Comparison of ENCODE assay signal across 1 cellular context in genomic region chr16:23148513-23149266, GRCh38.
A peak's percentile ranks its signal among the peaks of the same experiment; 100 is the strongest.
TF ChIP-seq lines count a peak whose summit lies in the region.

No MANE protein-coding gene starts in this region.

TF ChIP-seq in HepG2, 621 proteins besides CTCF, POLR2A, EP300 and RAD21 (continued from another document and continues in another):
- TF ChIP-seq, protein P1, sequence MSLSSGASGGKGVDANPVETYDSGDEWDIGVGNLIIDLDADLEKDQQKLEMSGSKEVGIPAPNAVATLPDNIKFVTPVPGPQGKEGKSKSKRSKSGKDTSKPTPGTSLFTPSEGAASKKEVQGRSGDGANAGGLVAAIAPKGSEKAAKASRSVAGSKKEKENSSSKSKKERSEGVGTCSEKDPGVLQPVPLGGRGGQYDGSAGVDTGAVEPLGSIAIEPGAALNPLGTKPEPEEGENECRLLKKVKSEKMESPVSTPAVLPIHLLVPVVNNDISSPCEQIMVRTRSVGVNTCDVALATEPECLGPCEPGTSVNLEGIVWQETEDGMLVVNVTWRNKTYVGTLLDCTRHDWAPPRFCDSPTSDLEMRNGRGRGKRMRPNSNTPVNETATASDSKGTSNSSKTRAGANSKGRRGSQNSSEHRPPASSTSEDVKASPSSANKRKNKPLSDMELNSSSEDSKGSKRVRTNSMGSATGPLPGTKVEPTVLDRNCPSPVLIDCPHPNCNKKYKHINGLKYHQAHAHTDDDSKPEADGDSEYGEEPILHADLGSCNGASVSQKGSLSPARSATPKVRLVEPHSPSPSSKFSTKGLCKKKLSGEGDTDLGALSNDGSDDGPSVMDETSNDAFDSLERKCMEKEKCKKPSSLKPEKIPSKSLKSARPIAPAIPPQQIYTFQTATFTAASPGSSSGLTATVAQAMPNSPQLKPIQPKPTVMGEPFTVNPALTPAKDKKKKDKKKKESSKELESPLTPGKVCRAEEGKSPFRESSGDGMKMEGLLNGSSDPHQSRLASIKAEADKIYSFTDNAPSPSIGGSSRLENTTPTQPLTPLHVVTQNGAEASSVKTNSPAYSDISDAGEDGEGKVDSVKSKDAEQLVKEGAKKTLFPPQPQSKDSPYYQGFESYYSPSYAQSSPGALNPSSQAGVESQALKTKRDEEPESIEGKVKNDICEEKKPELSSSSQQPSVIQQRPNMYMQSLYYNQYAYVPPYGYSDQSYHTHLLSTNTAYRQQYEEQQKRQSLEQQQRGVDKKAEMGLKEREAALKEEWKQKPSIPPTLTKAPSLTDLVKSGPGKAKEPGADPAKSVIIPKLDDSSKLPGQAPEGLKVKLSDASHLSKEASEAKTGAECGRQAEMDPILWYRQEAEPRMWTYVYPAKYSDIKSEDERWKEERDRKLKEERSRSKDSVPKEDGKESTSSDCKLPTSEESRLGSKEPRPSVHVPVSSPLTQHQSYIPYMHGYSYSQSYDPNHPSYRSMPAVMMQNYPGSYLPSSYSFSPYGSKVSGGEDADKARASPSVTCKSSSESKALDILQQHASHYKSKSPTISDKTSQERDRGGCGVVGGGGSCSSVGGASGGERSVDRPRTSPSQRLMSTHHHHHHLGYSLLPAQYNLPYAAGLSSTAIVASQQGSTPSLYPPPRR (CRISPR knock-in tag; IDR thresholded peaks at IDR 0.05; ENCODE audit: borderline replicate concordance): peak; percentile 39; the same call in 1 of the 2 replicates
- TF ChIP-seq HDAC2 (CRISPR knock-in tag; IDR thresholded peaks at IDR 0.05) (peak; percentile 48; the same call in 1 of the 2 replicates), ZNF281 (CRISPR knock-in tag; IDR thresholded peaks at IDR 0.05; ENCODE audit: borderline replicate concordance) (peak; percentile 19; the same call in 1 of the 2 replicates), SNRNP70 (IDR thresholded peaks at IDR 0.05; ENCODE audit: low read depth, low read length) (no peak), CENPT (CRISPR knock-in tag; IDR thresholded peaks at IDR 0.05; ENCODE audit: low read depth) (peak; percentile 87; the same call in 1 of the 2 replicates), ZMYM3 (CRISPR knock-in tag; IDR thresholded peaks at IDR 0.05) (peak; percentile 8; the same call in 1 of the 2 replicates), MTF1 (CRISPR knock-in tag; IDR thresholded peaks at IDR 0.05) (no peak), RELA (CRISPR knock-in tag; IDR thresholded peaks at IDR 0.05) (no peak), ZFX (CRISPR knock-in tag; IDR thresholded peaks at IDR 0.05; ENCODE audit: low read depth) (peak; percentile 94), ZNF431 (CRISPR knock-in tag; IDR thresholded peaks at IDR 0.05; ENCODE audit: borderline replicate concordance, low read depth) (0 out of 2 replicates have a peak, but pooled peaks have one; percentile 22), BATF2 (CRISPR knock-in tag; IDR thresholded peaks at IDR 0.05) (peak; percentile 64; the same call in 1 of the 2 replicates), ZNF577 (CRISPR knock-in tag; IDR thresholded peaks at IDR 0.05; ENCODE audit: borderline replicate concordance, low read depth) (no peak), ZNF777 (CRISPR knock-in tag; IDR thresholded peaks at IDR 0.05) (peak; percentile 65; the same call in 1 of the 2 replicates), ZNF180 (CRISPR knock-in tag; IDR thresholded peaks at IDR 0.05; ENCODE audit: borderline replicate concordance, low read depth) (no peak; the same call in 1 of the 2 replicates), ATF7 (IDR thresholded peaks at IDR 0.05) (no peak), ATF7 (CRISPR knock-in tag; IDR thresholded peaks at IDR 0.05) (no peak), TFE3 (CRISPR knock-in tag; IDR thresholded peaks at IDR 0.05) (peak; percentile 31; the same call in 1 of the 2 replicates), ZFP36L1 (CRISPR knock-in tag; IDR thresholded peaks at IDR 0.05) (no peak), SMARCE1 (IDR thresholded peaks at IDR 0.05; ENCODE audit: borderline replicate concordance) (no peak), ZNF292 (CRISPR knock-in tag; IDR thresholded peaks at IDR 0.05; ENCODE audit: borderline replicate concordance, low read depth) (peak; percentile 29), DNMT1 (CRISPR knock-in tag; IDR thresholded peaks at IDR 0.05) (peak; percentile 75), ZNF124 (CRISPR knock-in tag; IDR thresholded peaks at IDR 0.05) (peak; percentile 20; the same call in 1 of the 2 replicates), EHMT2 (IDR thresholded peaks at IDR 0.05; ENCODE audit: borderline replicate concordance, low read depth, low read length) (no peak), ZNF891 (CRISPR knock-in tag; IDR thresholded peaks at IDR 0.05) (peak; percentile 95), ARNTL (CRISPR knock-in tag; IDR thresholded peaks at IDR 0.05) (0 out of 2 replicates have a peak, but pooled peaks have one; percentile 31), ELF3 (CRISPR knock-in tag; IDR thresholded peaks at IDR 0.05) (peak; percentile 30; the same call in 1 of the 2 replicates), MTA1 (CRISPR knock-in tag; IDR thresholded peaks at IDR 0.05; ENCODE audit: borderline replicate concordance) (peak; percentile 87; the same call in 1 of the 2 replicates), NKX3-1 (CRISPR knock-in tag; IDR thresholded peaks at IDR 0.05) (peak; percentile 64; the same call in 1 of the 2 replicates), ZXDC (CRISPR knock-in tag; IDR thresholded peaks at IDR 0.05) (no peak; the same call in 1 of the 2 replicates), PITX1 (CRISPR knock-in tag; IDR thresholded peaks at IDR 0.05) (0 out of 2 replicates have a peak, but pooled peaks have one; percentile 35), IKZF4 (CRISPR knock-in tag; IDR thresholded peaks at IDR 0.05; ENCODE audit: borderline replicate concordance, low read depth, not compliant biosample characterization) (peak; percentile 88), KAT8 (CRISPR knock-in tag; IDR thresholded peaks at IDR 0.05) (peak; percentile 46; the same call in 1 of the 2 replicates), HNF4G (IDR thresholded peaks at IDR 0.05; ENCODE audit: borderline replicate concordance, low read depth, low read length) (peak; percentile 82; the same call in 1 of the 2 replicates), HNF4G (CRISPR knock-in tag; IDR thresholded peaks at IDR 0.05; ENCODE audit: borderline replicate concordance, low read depth) (peak; percentile 81), YY1 (IDR thresholded peaks at IDR 0.05; ENCODE audit: insufficient read depth, insufficient replicate concordance, low read depth, low read length) (no peak), PTBP1 (IDR thresholded peaks at IDR 0.05; ENCODE audit: low read depth, low read length, poor library complexity, severe bottlenecking) (no peak), REST (IDR thresholded peaks at IDR 0.05; ENCODE audit: borderline replicate concordance in 1 of 2, low read depth in 1 of 2, low read length in 2 of 2) (no peak; a peak in 2 of 4 replicates)
- TF ChIP-seq, protein P2, sequence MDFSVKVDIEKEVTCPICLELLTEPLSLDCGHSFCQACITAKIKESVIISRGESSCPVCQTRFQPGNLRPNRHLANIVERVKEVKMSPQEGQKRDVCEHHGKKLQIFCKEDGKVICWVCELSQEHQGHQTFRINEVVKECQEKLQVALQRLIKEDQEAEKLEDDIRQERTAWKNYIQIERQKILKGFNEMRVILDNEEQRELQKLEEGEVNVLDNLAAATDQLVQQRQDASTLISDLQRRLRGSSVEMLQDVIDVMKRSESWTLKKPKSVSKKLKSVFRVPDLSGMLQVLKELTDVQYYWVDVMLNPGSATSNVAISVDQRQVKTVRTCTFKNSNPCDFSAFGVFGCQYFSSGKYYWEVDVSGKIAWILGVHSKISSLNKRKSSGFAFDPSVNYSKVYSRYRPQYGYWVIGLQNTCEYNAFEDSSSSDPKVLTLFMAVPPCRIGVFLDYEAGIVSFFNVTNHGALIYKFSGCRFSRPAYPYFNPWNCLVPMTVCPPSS (IDR thresholded peaks at IDR 0.05): no peak
- TF ChIP-seq, protein P3, sequence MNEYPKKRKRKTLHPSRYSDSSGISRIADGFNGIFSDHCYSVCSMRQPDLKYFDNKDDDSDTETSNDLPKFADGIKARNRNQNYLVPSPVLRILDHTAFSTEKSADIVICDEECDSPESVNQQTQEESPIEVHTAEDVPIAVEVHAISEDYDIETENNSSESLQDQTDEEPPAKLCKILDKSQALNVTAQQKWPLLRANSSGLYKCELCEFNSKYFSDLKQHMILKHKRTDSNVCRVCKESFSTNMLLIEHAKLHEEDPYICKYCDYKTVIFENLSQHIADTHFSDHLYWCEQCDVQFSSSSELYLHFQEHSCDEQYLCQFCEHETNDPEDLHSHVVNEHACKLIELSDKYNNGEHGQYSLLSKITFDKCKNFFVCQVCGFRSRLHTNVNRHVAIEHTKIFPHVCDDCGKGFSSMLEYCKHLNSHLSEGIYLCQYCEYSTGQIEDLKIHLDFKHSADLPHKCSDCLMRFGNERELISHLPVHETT (CRISPR knock-in tag; conservative IDR thresholded peaks at IDR 0.05): peak; percentile 80
